Comparison of ENCODE assay signal across 1 cellular context in the genomic region with DNA sequence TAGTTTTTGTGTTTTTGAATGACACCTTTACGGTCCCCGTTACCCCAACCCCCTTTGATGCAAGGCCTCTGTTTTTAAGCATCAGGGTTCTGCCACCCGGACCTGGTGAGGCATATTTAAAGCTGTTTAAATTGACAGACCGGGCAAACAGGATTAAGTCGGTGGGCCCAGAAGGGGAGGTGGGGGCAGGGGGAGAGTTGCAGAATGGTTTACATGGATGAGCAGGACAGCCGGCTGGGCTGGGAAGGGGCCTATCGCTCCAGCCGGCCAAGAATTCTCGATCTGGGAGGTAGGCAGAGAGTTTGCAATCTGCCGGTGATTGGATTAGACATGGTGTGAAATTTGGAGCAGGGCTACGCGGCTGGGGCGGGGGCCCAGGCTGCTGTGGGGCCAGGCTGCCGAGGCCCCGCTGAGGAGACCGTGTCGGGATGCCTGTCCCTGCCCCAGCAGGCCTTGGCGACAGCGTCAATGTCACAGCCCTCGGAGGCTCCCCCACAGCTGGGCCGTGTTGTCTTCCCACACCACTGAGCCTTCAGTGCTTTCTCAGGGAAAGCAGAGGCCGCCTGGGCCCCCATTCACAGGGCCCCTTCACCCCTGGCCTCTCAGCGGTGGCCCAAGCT.
TF ChIP-seq lines count a peak whose summit lies in the region.

No MANE protein-coding gene starts in this region.

TF ChIP-seq in H1, 55 proteins besides CTCF, POLR2A, EP300 and RAD21:
- TF ChIP-seq SUZ12 (IDR thresholded peaks at IDR 0.05; ENCODE audit: low read length) (no peak), ZNF274 (IDR thresholded peaks at IDR 0.05; ENCODE audit: borderline replicate concordance, extremely low read depth, low read length) (no peak), KDM4A (IDR thresholded peaks at IDR 0.05; ENCODE audit: low read depth, low read length, severe bottlenecking) (no peak), EZH2 (IDR thresholded peaks at IDR 0.05; ENCODE audit: low read depth, low read length, severe bottlenecking) (no peak)
